In the genomic region with DNA sequence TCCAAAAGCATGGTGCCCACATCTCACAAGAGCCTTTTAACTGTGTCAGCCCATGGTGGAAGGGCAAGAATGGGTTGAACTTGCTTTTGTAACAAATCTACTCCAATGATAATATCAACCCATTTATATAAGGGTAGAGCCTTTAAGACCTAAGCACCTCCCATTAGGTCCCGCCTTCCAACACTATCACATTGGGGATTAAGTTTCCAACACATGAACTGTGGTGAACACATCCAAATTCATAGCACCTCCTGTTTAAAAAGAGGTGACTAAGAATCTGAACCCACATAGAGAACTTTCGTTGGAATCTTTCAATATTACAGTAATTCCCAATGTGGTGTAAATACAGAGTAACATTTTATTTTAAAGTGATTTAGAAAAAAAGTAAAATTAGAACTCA, we compare ENCODE assay signal across 19 cellular contexts. TPM values are rescaled to one million over a fixed set of nuclear protein-coding genes. Genes with fewer than 3 reads are reported as not detected.
A peak's percentile ranks its signal among the peaks of the same experiment; 100 is the strongest.
DNase-seq lines count a peak whose midpoint lies in the region; ATAC-seq, FAIRE-seq and TF ChIP-seq lines count a peak whose summit lies in the region.
"Had no signal": no experiment of that assay in that cellular context is flagged by ENCODE, and none has a peak within 500 bp of the region (broad histone marks: within the 10 kb centered on the region; RNA-seq: fewer than 3 reads in every experiment).

No MANE protein-coding gene starts in this region.

- peak overlapping the region; percentile 52 for H3K27ac Mint-ChIP-seq in activated T-cell treated with anti-CD3 and anti-CD28 coated beads, Interleukin-2, amount 50 U/mL, for 24 hours
- H3K27ac Mint-ChIP-seq in stimulated activated naive CD8-positive, alpha-beta T cell treated with anti-CD3 and anti-CD28 coated beads, Interleukin-15, amount 100 ng/mL, for 72 hours = no peak overlapping the region
- no peak overlapping the region for H3K27ac Mint-ChIP-seq in activated T-helper 17 cell treated with anti-CD3 and anti-CD28 coated beads, Interleukin-2, amount 50 U/mL, for 72 hours

- 100% methylated on average over 2 of the region's 2 CpGs for WGBS in HepG2 (ENCODE audit: low lambda C conversion rate)
- 90% methylated on average over 2 of the region's 2 CpGs for WGBS in right lobe of liver (ENCODE audit: insufficient coverage, low coverage, low lambda C conversion rate, missing lambda C conversion rate)

- H2AFZ ChIP-seq in HepG2 (ENCODE audit: low read length) = no peak overlapping the region
- H2AFZ ChIP-seq: GM23248 had no signal

- H3K4me3 ChIP-seq in HepG2 (replicated peaks in 1 of 3; ENCODE audit: insufficient read depth in 1 of 3, low read depth in 2 of 3, low read length in 3 of 3) (no peak overlapping the region), right lobe of liver (no peak overlapping the region)
- H3K4me3 ChIP-seq: GM23248 had no signal

- intact Hi-C loops in HepG2 (cut with micrococcal nuclease; ENCODE audit: unreplicated experiment) (no loop called here), right lobe of liver (cut with DNase I) (no loop called here)

- no peaks in the 10 kb centered on the region for H3K9me3 ChIP-seq in HepG2 (ENCODE audit: low read length)
- no peaks in the 10 kb centered on the region for H3K9me3 ChIP-seq in right lobe of liver

- H3K4me3 Mint-ChIP-seq in activated T-cell treated with anti-CD3 and anti-CD28 coated beads, Interleukin-2, amount 50 U/mL, for 24 hours = no peak overlapping the region
- H3K4me3 Mint-ChIP-seq in stimulated activated naive CD8-positive, alpha-beta T cell treated with anti-CD3 and anti-CD28 coated beads, Interleukin-15, amount 100 ng/mL, for 72 hours = no peak overlapping the region
- H3K4me3 Mint-ChIP-seq in activated T-helper 17 cell treated with anti-CD3 and anti-CD28 coated beads, Interleukin-2, amount 50 U/mL, for 72 hours = no peak overlapping the region
- H3K4me3 Mint-ChIP-seq: CD4-positive, alpha-beta memory T cell had no signal

- no peaks in the 10 kb centered on the region for H3K9me3 Mint-ChIP-seq in activated T-cell treated with anti-CD3 and anti-CD28 coated beads, Interleukin-2, amount 50 U/mL, for 24 hours
- no peaks in the 10 kb centered on the region for H3K9me3 Mint-ChIP-seq in stimulated activated naive CD8-positive, alpha-beta T cell treated with anti-CD3 and anti-CD28 coated beads, Interleukin-15, amount 100 ng/mL, for 72 hours
- H3K9me3 Mint-ChIP-seq in activated T-helper 17 cell treated with anti-CD3 and anti-CD28 coated beads, Interleukin-2, amount 50 U/mL, for 72 hours = no peaks in the 10 kb centered on the region
- H3K9me3 Mint-ChIP-seq: CD4-positive, alpha-beta memory T cell had no signal

- H4K20me1 ChIP-seq in HepG2 (ENCODE audit: insufficient read depth, low read length) = no peaks in the 10 kb centered on the region

- no peak overlapping the region for H3K27ac ChIP-seq in HepG2 (ENCODE audit: extremely low read length, insufficient read depth, low read length)
- H3K27ac ChIP-seq in right lobe of liver = no peak overlapping the region
- H3K27ac ChIP-seq: GM23248 had no signal

- H3K9ac ChIP-seq in HepG2 (ENCODE audit: insufficient read depth, low read depth, low read length) = no peak overlapping the region
- H3K9ac ChIP-seq: GM23248 had no signal

- H3K36me3 Mint-ChIP-seq in activated T-cell treated with anti-CD3 and anti-CD28 coated beads, Interleukin-2, amount 50 U/mL, for 24 hours (ENCODE audit: low read depth) = peaks cover 99% of the 10 kb centered on the region
- H3K36me3 Mint-ChIP-seq in activated T-helper 17 cell treated with anti-CD3 and anti-CD28 coated beads, Interleukin-2, amount 50 U/mL, for 72 hours (ENCODE audit: low read depth) = peaks cover 97% of the 10 kb centered on the region

- no peaks in the 10 kb centered on the region for H3K27me3 Mint-ChIP-seq in activated T-cell treated with anti-CD3 and anti-CD28 coated beads, Interleukin-2, amount 50 U/mL, for 24 hours
- no peaks in the 10 kb centered on the region for H3K27me3 Mint-ChIP-seq in stimulated activated naive CD8-positive, alpha-beta T cell treated with anti-CD3 and anti-CD28 coated beads, Interleukin-15, amount 100 ng/mL, for 72 hours
- H3K27me3 Mint-ChIP-seq in activated T-helper 17 cell treated with anti-CD3 and anti-CD28 coated beads, Interleukin-2, amount 50 U/mL, for 72 hours = no peaks in the 10 kb centered on the region
- H3K27me3 Mint-ChIP-seq: CD4-positive, alpha-beta memory T cell had no signal

- no peak for DNase-seq in activated T-cell treated with anti-CD3 and anti-CD28 coated beads, Interleukin-2, amount 50 U/mL, for 24 hours
- no peak for DNase-seq in activated T-cell treated with anti-CD3 and anti-CD28 coated beads for 4 hours
- DNase-seq in HepG2 (ENCODE audit: low spot score) = no peak
- DNase-seq in right lobe of liver = no peak
- no peak for DNase-seq in stimulated activated naive CD8-positive, alpha-beta T cell treated with anti-CD3 and anti-CD28 coated beads, Interleukin-15, Interleukin-2, amounts not matched to agents 100 U/mL and 50 U/mL, for 24 hours
- DNase-seq in stimulated activated naive CD8-positive, alpha-beta T cell treated with anti-CD3 and anti-CD28 coated beads, Interleukin-15, amount 100 ng/mL, for 72 hours = no peak
- DNase-seq in NCI-H187 (lab: John Stamatoyannopoulos, UW) = no peak
- DNase-seq: C1 segment of cervical spinal cord; Calu3; CD4-positive, alpha-beta memory T cell; COR-L47; DMS53; DMS79 treated with DMSO at 0.1 percent for 48 hours; GF-D8; GM23248; H7; HCEC 1CT had no signal

- peaks cover 20 to 82% of the 10 kb centered on the region in 2 experiments for H3K36me3 ChIP-seq in HepG2 (replicated peaks in 1 of 2; ENCODE audit: control insufficient read depth in 1 of 2, insufficient read depth in 2 of 2, low read length in 2 of 2)
- peaks cover 4 to 75% (median 31%) of the 10 kb centered on the region in 4 donors for H3K36me3 ChIP-seq in right lobe of liver

- no peak for TF ChIP-seq CTCF in HepG2 (CRISPR knock-in tag; IDR thresholded peaks at IDR 0.05)
- no peak for TF ChIP-seq CTCF in right lobe of liver (IDR thresholded peaks at IDR 0.05)

- no peaks in the 10 kb centered on the region for H3K4me1 ChIP-seq in HepG2 (ENCODE audit: insufficient read depth, low read length)
- no peaks in the 10 kb centered on the region for H3K4me1 ChIP-seq in right lobe of liver

- BruUV-seq in HepG2 (replicated peaks; lab: Mats Ljungman, UMichigan) = no TSS peak

- H3K4me1 Mint-ChIP-seq in activated T-cell treated with anti-CD3 and anti-CD28 coated beads, Interleukin-2, amount 50 U/mL, for 24 hours (ENCODE audit: low read depth) = peaks cover 48% of the 10 kb centered on the region
- H3K4me1 Mint-ChIP-seq in stimulated activated naive CD8-positive, alpha-beta T cell treated with anti-CD3 and anti-CD28 coated beads, Interleukin-15, amount 100 ng/mL, for 72 hours = peaks cover 30% of the 10 kb centered on the region
- peaks cover 18% of the 10 kb centered on the region for H3K4me1 Mint-ChIP-seq in activated T-helper 17 cell treated with anti-CD3 and anti-CD28 coated beads, Interleukin-2, amount 50 U/mL, for 72 hours

- H3K4me2 ChIP-seq in HepG2 (ENCODE audit: low read depth, low read length) = no peak overlapping the region

- TF ChIP-seq POLR2A in HepG2 (IDR thresholded peaks at IDR 0.05; ENCODE audit: insufficient read depth in 1 of 2, low read depth in 2 of 2, low read length in 2 of 2) = no peak
- TF ChIP-seq POLR2A in right lobe of liver (IDR thresholded peaks at IDR 0.05) = no peak

- TF ChIP-seq EP300 in HepG2 (IDR thresholded peaks at IDR 0.05; ENCODE audit: low read depth in 2 of 2, low read length in 2 of 2) (no peak), HepG2 (CRISPR knock-in tag; IDR thresholded peaks at IDR 0.05; ENCODE audit: borderline replicate concordance) (no peak)

- CTCF ChIA-PET in HepG2 (lab: Yijun Ruan, JAX; ENCODE audit: low intra/inter-chr PET ratio, low total read pairs) = no interaction called here

- ATAC-seq in HepG2 (no peak), right lobe of liver (no peak)
- peak; percentile 43 for ATAC-seq in stimulated activated naive CD8-positive, alpha-beta T cell treated with anti-CD3 and anti-CD28 coated beads, Interleukin-15, Interleukin-2, amounts not matched to agents 100 U/mL and 50 U/mL, for 24 hours
- ATAC-seq in stimulated activated naive CD8-positive, alpha-beta T cell treated with anti-CD3 and anti-CD28 coated beads, Interleukin-15, amount 100 ng/mL, for 72 hours = no peak
- peak; percentile 81 for ATAC-seq in activated T-helper 17 cell treated with anti-CD3 and anti-CD28 coated beads, Interleukin-2, amount 50 U/mL, for 72 hours (replicated peaks)

- TF ChIP-seq RAD21 in HepG2 (CRISPR knock-in tag; IDR thresholded peaks at IDR 0.05) = no peak

- H3K27me3 ChIP-seq in HepG2 (ENCODE audit: control insufficient read depth in 1 of 2, insufficient read depth in 2 of 2, low read length in 2 of 2) (no peaks in the 10 kb centered on the region), right lobe of liver (no peaks in the 10 kb centered on the region)

- in situ Hi-C loops in HepG2 (cut with HindIII; ENCODE audit: extremely low pct_ligation_motif_present, low pct_unique_long_range_greater_than_20kb) = no loop called here

- POLR2A ChIA-PET in HepG2 (lab: Yijun Ruan, JAX) = no interaction called here

- FAIRE-seq in HepG2 (lab: Jason Lieb, UNC) = no peak
- FAIRE-seq: H1 had no signal

- H3K79me2 ChIP-seq in HepG2 (ENCODE audit: insufficient read depth, low read length) = peaks cover 14% of the 10 kb centered on the region

RNA-seq across cellular contexts. Expression of gene CNTF, which starts 9.2 kb away (rescaled TPM):
- total RNA-seq in HepG2 (2016; rRNA removed; fragmentation: Illumina TruSeq; extraction: Trizol) = 1.5 and 2.3 TPM in 2 replicates
- not detected in 2 replicates for total RNA-seq in HepG2 (2016; cell fraction: cytosol; rRNA removed; fragmentation: Illumina TruSeq; extraction: Trizol; ENCODE audit: low read depth)
- 1.2 and 3.0 TPM in 2 replicates for total RNA-seq in HepG2 (2016; cell fraction: insoluble cytoplasmic fraction; rRNA removed; fragmentation: Illumina TruSeq; extraction: Trizol)
- 0.59 and 0.71 TPM in 2 replicates for total RNA-seq in HepG2 (2016; cell fraction: membrane; rRNA removed; fragmentation: Illumina TruSeq; extraction: Trizol)
- 9.6 and 10.8 TPM in 2 replicates for total RNA-seq in HepG2 (2016; cell fraction: nucleus; rRNA removed; fragmentation: Illumina TruSeq; extraction: Trizol)
- 0.47 and 0.51 TPM in 2 replicates for polyA plus RNA-seq in HepG2 (2011; rRNA removed)
- 0.07 and 0.14 TPM in 2 replicates for polyA plus RNA-seq in HepG2 (2011; cell fraction: cytosol; rRNA removed)
- 2.1 and 2.4 TPM in 2 replicates for polyA plus RNA-seq in HepG2 (2011; cell fraction: nucleus; rRNA removed)
- 0.43 and 0.69 TPM in 2 replicates for polyA plus RNA-seq in HepG2 (2012)
- 0.10 and 0.24 TPM in 2 replicates for polyA plus RNA-seq in HepG2 (2016; cell fraction: cytosol; fragmentation: Illumina TruSeq; extraction: Trizol; ENCODE audit: low read depth)
- polyA plus RNA-seq in HepG2 (2016; cell fraction: insoluble cytoplasmic fraction; fragmentation: Illumina TruSeq; extraction: Trizol; ENCODE audit: low read depth) = 0.83 and 1.1 TPM in 2 replicates
- 0.34 and 0.45 TPM in 2 replicates for polyA plus RNA-seq in HepG2 (2016; cell fraction: membrane; fragmentation: Illumina TruSeq; extraction: Trizol; ENCODE audit: low read depth)
- polyA plus RNA-seq in HepG2 (2016; cell fraction: nucleus; fragmentation: Illumina TruSeq; extraction: Trizol; ENCODE audit: insufficient read depth, low read depth) = 4.5 and 5.7 TPM in 2 replicates
- polyA minus RNA-seq in HepG2 (2011; rRNA and poly(A)+ RNA removed; ENCODE audit: low replicate concordance) = 3.9 and 7.2 TPM in 2 replicates
- polyA minus RNA-seq in HepG2 (2011; cell fraction: cytosol; rRNA and poly(A)+ RNA removed) = not detected in 2 replicates
- polyA minus RNA-seq in HepG2 (2011; cell fraction: nucleus; rRNA and poly(A)+ RNA removed) = 26.9 and 30.3 TPM in 2 replicates
- total RNA-seq in right lobe of liver = under 1 TPM; 0.37 to 0.87 (median 0.72) TPM
- total RNA-seq in activated T-helper 17 cell treated with anti-CD3 and anti-CD28 coated beads, Interleukin-2, amount 50 U/mL, for 72 hours = 1 to 10 TPM; 4.1 to 5.5 TPM

RNA-seq across cellular contexts. Expression of gene ZFP91, which starts 34.4 kb away (rescaled TPM):
- total RNA-seq in HepG2 (2016; rRNA removed; fragmentation: Illumina TruSeq; extraction: Trizol) = 38.6 and 48.5 TPM in 2 replicates
- 4.6 and 4.8 TPM in 2 replicates for total RNA-seq in HepG2 (2016; cell fraction: cytosol; rRNA removed; fragmentation: Illumina TruSeq; extraction: Trizol; ENCODE audit: low read depth)
- total RNA-seq in HepG2 (2016; cell fraction: insoluble cytoplasmic fraction; rRNA removed; fragmentation: Illumina TruSeq; extraction: Trizol) = 38.4 and 45.8 TPM in 2 replicates
- 26.4 and 28.6 TPM in 2 replicates for total RNA-seq in HepG2 (2016; cell fraction: membrane; rRNA removed; fragmentation: Illumina TruSeq; extraction: Trizol)
- total RNA-seq in HepG2 (2016; cell fraction: nucleus; rRNA removed; fragmentation: Illumina TruSeq; extraction: Trizol) = 39.6 and 42.4 TPM in 2 replicates
- polyA plus RNA-seq in HepG2 (2011; rRNA removed) = 10.9 and 13.5 TPM in 2 replicates
- 6.3 and 10.1 TPM in 2 replicates for polyA plus RNA-seq in HepG2 (2011; cell fraction: cytosol; rRNA removed)
- polyA plus RNA-seq in HepG2 (2011; cell fraction: nucleus; rRNA removed) = 9.4 and 11.5 TPM in 2 replicates
- 14.2 and 16.4 TPM in 2 replicates for polyA plus RNA-seq in HepG2 (2012)
- 2.6 and 2.8 TPM in 2 replicates for polyA plus RNA-seq in HepG2 (2016; cell fraction: cytosol; fragmentation: Illumina TruSeq; extraction: Trizol; ENCODE audit: low read depth)
- 39.1 and 39.4 TPM in 2 replicates for polyA plus RNA-seq in HepG2 (2016; cell fraction: insoluble cytoplasmic fraction; fragmentation: Illumina TruSeq; extraction: Trizol; ENCODE audit: low read depth)
- 12.9 and 14.8 TPM in 2 replicates for polyA plus RNA-seq in HepG2 (2016; cell fraction: membrane; fragmentation: Illumina TruSeq; extraction: Trizol; ENCODE audit: low read depth)
- 42.3 and 45.0 TPM in 2 replicates for polyA plus RNA-seq in HepG2 (2016; cell fraction: nucleus; fragmentation: Illumina TruSeq; extraction: Trizol; ENCODE audit: insufficient read depth, low read depth)
- polyA minus RNA-seq in HepG2 (2011; rRNA and poly(A)+ RNA removed; ENCODE audit: low replicate concordance) = 11.3 and 31.2 TPM in 2 replicates
- polyA minus RNA-seq in HepG2 (2011; cell fraction: cytosol; rRNA and poly(A)+ RNA removed) = 12.8 and 13.7 TPM in 2 replicates
- polyA minus RNA-seq in HepG2 (2011; cell fraction: nucleus; rRNA and poly(A)+ RNA removed) = 38.5 and 43.5 TPM in 2 replicates
- total RNA-seq in right lobe of liver = 10 to 100 TPM; 19.5 to 27.0 (median 24.3) TPM
- total RNA-seq in activated T-helper 17 cell treated with anti-CD3 and anti-CD28 coated beads, Interleukin-2, amount 50 U/mL, for 72 hours = 10 to 100 TPM; 45.7 to 47.4 TPM

RNA-seq across cellular contexts. Expression of gene LPXN, which starts 37.6 kb away (rescaled TPM):
- 0.90 and 1.7 TPM in 2 replicates for total RNA-seq in HepG2 (2016; rRNA removed; fragmentation: Illumina TruSeq; extraction: Trizol)
- total RNA-seq in HepG2 (2016; cell fraction: cytosol; rRNA removed; fragmentation: Illumina TruSeq; extraction: Trizol; ENCODE audit: low read depth) = 0.81 and 0.88 TPM in 2 replicates
- 1.2 and 1.6 TPM in 2 replicates for total RNA-seq in HepG2 (2016; cell fraction: insoluble cytoplasmic fraction; rRNA removed; fragmentation: Illumina TruSeq; extraction: Trizol)
- 1.00 and 1.0 TPM in 2 replicates for total RNA-seq in HepG2 (2016; cell fraction: membrane; rRNA removed; fragmentation: Illumina TruSeq; extraction: Trizol)
- total RNA-seq in HepG2 (2016; cell fraction: nucleus; rRNA removed; fragmentation: Illumina TruSeq; extraction: Trizol) = 2.7 and 3.1 TPM in 2 replicates
- 3.5 and 4.5 TPM in 2 replicates for polyA plus RNA-seq in HepG2 (2011; rRNA removed)
- polyA plus RNA-seq in HepG2 (2011; cell fraction: cytosol; rRNA removed) = 2.2 and 2.3 TPM in 2 replicates
- polyA plus RNA-seq in HepG2 (2011; cell fraction: nucleus; rRNA removed) = 8.0 and 10.5 TPM in 2 replicates
- polyA plus RNA-seq in HepG2 (2012) = 1.6 and 2.2 TPM in 2 replicates
- polyA plus RNA-seq in HepG2 (2016; cell fraction: cytosol; fragmentation: Illumina TruSeq; extraction: Trizol; ENCODE audit: low read depth) = 0.48 and 0.66 TPM in 2 replicates
- 1.7 TPM in 2 replicates for polyA plus RNA-seq in HepG2 (2016; cell fraction: insoluble cytoplasmic fraction; fragmentation: Illumina TruSeq; extraction: Trizol; ENCODE audit: low read depth)
- 1.1 and 1.2 TPM in 2 replicates for polyA plus RNA-seq in HepG2 (2016; cell fraction: membrane; fragmentation: Illumina TruSeq; extraction: Trizol; ENCODE audit: low read depth)
- polyA plus RNA-seq in HepG2 (2016; cell fraction: nucleus; fragmentation: Illumina TruSeq; extraction: Trizol; ENCODE audit: insufficient read depth, low read depth) = 5.5 and 6.2 TPM in 2 replicates
- polyA minus RNA-seq in HepG2 (2011; rRNA and poly(A)+ RNA removed; ENCODE audit: low replicate concordance) = 3.6 and 4.9 TPM in 2 replicates
- 0.79 and 1.2 TPM in 2 replicates for polyA minus RNA-seq in HepG2 (2011; cell fraction: cytosol; rRNA and poly(A)+ RNA removed)
- 5.9 and 9.4 TPM in 2 replicates for polyA minus RNA-seq in HepG2 (2011; cell fraction: nucleus; rRNA and poly(A)+ RNA removed)
- total RNA-seq in right lobe of liver = 1 to 10 TPM; 3.9 to 8.4 (median 5.5) TPM
- 100 to 1,000 TPM; 234 to 320 TPM for total RNA-seq in activated T-helper 17 cell treated with anti-CD3 and anti-CD28 coated beads, Interleukin-2, amount 50 U/mL, for 72 hours

Comparison
In these comparisons a context has a peak if more than half of its experiments do, and no peak if none do; other contexts are left out.
1. ATAC-seq: peak in stimulated activated naive CD8-positive, alpha-beta T cell treated with anti-CD3 and anti-CD28 coated beads, Interleukin-15, Interleukin-2, amounts not matched to agents 100 U/mL and 50 U/mL, for 24 hours (single experiment) and activated T-helper 17 cell treated with anti-CD3 and anti-CD28 coated beads, Interleukin-2, amount 50 U/mL, for 72 hours (single experiment); none in HepG2 (single experiment), right lobe of liver (0 of 4) and stimulated activated naive CD8-positive, alpha-beta T cell treated with anti-CD3 and anti-CD28 coated beads, Interleukin-15, amount 100 ng/mL, for 72 hours (single experiment).
2. RNA of gene LPXN, which starts 37.6 kb away (total RNA-seq): 234 to 320 TPM in activated T-helper 17 cell treated with anti-CD3 and anti-CD28 coated beads, Interleukin-2, amount 50 U/mL, for 72 hours; 3.9 to 8.4 TPM in right lobe of liver and 0.81 to 3.1 TPM in HepG2; every median in the first group is over 10 times any median in the second.